In the genomic region with DNA sequence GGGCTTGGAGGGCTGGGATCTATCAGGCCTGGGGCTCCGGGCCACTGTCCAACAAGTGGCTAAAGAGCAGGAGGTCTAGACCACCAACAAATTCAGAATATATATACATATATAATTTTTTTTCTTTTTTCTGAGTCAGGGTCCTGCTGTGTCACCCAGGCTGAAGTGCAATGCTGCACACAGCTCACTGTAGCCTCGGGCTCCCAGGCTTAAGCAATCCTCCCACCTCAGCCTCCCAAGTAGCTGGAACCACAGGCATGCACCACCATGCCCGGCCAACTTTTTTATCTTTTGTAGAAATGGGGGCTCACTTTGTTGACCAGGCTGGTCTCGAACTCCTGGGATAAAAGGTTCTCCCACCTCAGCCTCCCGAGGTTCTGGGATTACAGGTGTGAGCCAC, we compare ENCODE assay signal across 27 cellular contexts. TPM values are rescaled to one million over a fixed set of nuclear protein-coding genes. Genes with fewer than 3 reads are reported as not detected.
DNase-seq lines count a peak whose midpoint lies in the region; ATAC-seq, FAIRE-seq and TF ChIP-seq lines count a peak whose summit lies in the region.
"Had no signal": no experiment of that assay in that cellular context is flagged by ENCODE, and none has a peak within 500 bp of the region (broad histone marks: within the 10 kb centered on the region; RNA-seq: fewer than 3 reads in every experiment).

No MANE protein-coding gene starts in this region.

- H3K27me3 ChIP-seq in BLaER1 = no peaks in the 10 kb centered on the region; the same call in 1 of the 2 replicates
- H3K27me3 ChIP-seq in SU-DHL-6 (ENCODE audit: low read length) = no peaks in the 10 kb centered on the region
- H3K27me3 ChIP-seq in K562 (ENCODE audit: control insufficient read depth in 2 of 2, insufficient read depth in 2 of 2, low read length in 2 of 2) = no peaks in the 10 kb centered on the region; a peak in 1 of 5 replicates
- no peaks in the 10 kb centered on the region for H3K27me3 ChIP-seq in gastrocnemius medialis
- H3K27me3 ChIP-seq: BLaER1 treated with 17β-estradiol and CSF1 and Interleukin-3, amounts not matched to agents 10 nM and 100 nM; brain microvascular endothelial cell; MG63; neural progenitor cell had no signal

- peak overlapping the region; percentile 98 for H3K4me2 ChIP-seq in BLaER1
- H3K4me2 ChIP-seq in SU-DHL-6 (ENCODE audit: low read depth, low read length, poor library complexity, severe bottlenecking) = no peak overlapping the region
- no peak overlapping the region for H3K4me2 ChIP-seq in K562 (ENCODE audit: insufficient read depth, low read length)
- H3K4me2 ChIP-seq: A549, neural progenitor cell had no signal

- no peak for FAIRE-seq in K562 (lab: Jason Lieb, UNC)
- FAIRE-seq in H54 (lab: Jason Lieb, UNC) = no peak
- FAIRE-seq: A549, H1 had no signal

- no peak for TF ChIP-seq POLR2A in K562 (conservative IDR thresholded peaks at IDR 0.05)
- TF ChIP-seq POLR2A in gastrocnemius medialis (IDR thresholded peaks at IDR 0.05) = no peak
- TF ChIP-seq POLR2A in H54 (IDR thresholded peaks at IDR 0.05; ENCODE audit: low read depth, low read length) = no peak

- no peaks in the 10 kb centered on the region for H3K9me2 ChIP-seq in SU-DHL-6 (replicated peaks; ENCODE audit: insufficient read depth, low read length)

- no peaks in the 10 kb centered on the region for H3K36me3 ChIP-seq in BLaER1
- no peaks in the 10 kb centered on the region for H3K36me3 ChIP-seq in SU-DHL-6 (ENCODE audit: low read length)
- no peaks in the 10 kb centered on the region for H3K36me3 ChIP-seq in K562 (ENCODE audit: control insufficient read depth, insufficient read depth, low read length)
- no peaks in the 10 kb centered on the region for H3K36me3 ChIP-seq in gastrocnemius medialis
- H3K36me3 ChIP-seq: BLaER1 treated with 17β-estradiol and CSF1 and Interleukin-3, amounts not matched to agents 10 nM and 100 nM; brain microvascular endothelial cell; MG63; neural progenitor cell had no signal

- H3K27ac ChIP-seq in BLaER1 = peak overlapping the region; percentile 98
- peak overlapping the region; percentile 53 for H3K27ac ChIP-seq in SU-DHL-6 (ENCODE audit: low read depth, low read length)
- H3K27ac ChIP-seq in K562 (ENCODE audit: extremely low read depth, low read depth, low read length) = peak overlapping the region; percentile 21; the same call in 1 of the 3 replicates
- peak overlapping the region; percentile 52 to 83 (median 68) for H3K27ac ChIP-seq in gastrocnemius medialis
- H3K27ac ChIP-seq: A549, brain microvascular endothelial cell, neural progenitor cell, VCaP had no signal

- intact Hi-C loops in K562 (cut with micrococcal nuclease) (no loop called here), gastrocnemius medialis (cut with DNase I; ENCODE audit: low total_unique reads) (no loop called here)

- H3K9me3 ChIP-seq in BLaER1 = no peaks in the 10 kb centered on the region
- no peaks in the 10 kb centered on the region for H3K9me3 ChIP-seq in SU-DHL-6 (ENCODE audit: insufficient read depth, low read length)
- H3K9me3 ChIP-seq in K562 (replicated peaks; ENCODE audit: control insufficient read depth, insufficient read depth, low read depth, low read length) = no peaks in the 10 kb centered on the region
- no peaks in the 10 kb centered on the region for H3K9me3 ChIP-seq in gastrocnemius medialis
- H3K9me3 ChIP-seq: A549; BLaER1 treated with 17β-estradiol and CSF1 and Interleukin-3, amounts not matched to agents 10 nM and 100 nM; MG63 had no signal

- TF ChIP-seq RAD21 in K562 (CRISPR knock-in tag; conservative IDR thresholded peaks at IDR 0.05 in 1 of 2, IDR thresholded peaks at IDR 0.05 in 1 of 2) = no peak

- DNase-seq in K562 (ENCODE audit: extremely low read depth in 1 of 4, low spot score in 3 of 4) (no peak), gastrocnemius medialis (no peak), amniotic stem cell (lab: John Stamatoyannopoulos, UW) (no peak), NCI-H774 (lab: John Stamatoyannopoulos, UW) (no peak), H54 (ENCODE audit: insufficient read length, low spot score) (no peak)
- DNase-seq: activated CD4-positive, alpha-beta T cell treated with anti-CD3 and anti-CD28 coated beads, Interleukin-2, amount 50 U/mL, for 4 hours; activated naive CD4-positive, alpha-beta T cell treated with anti-CD3 and anti-CD28 coated beads, Interleukin-2, amount 10 ng/mL, durations not matched to agents 7 days and 5 days; brain microvascular endothelial cell; MG63; NCI-H1436 treated with DMSO at 0.1 percent for 48 hours; NCI-H2171 treated with DMSO at 0.1 percent for 48 hours; NCI-H526 treated with DMSO at 0.1 percent for 48 hours; SHP77; stimulated activated CD4-positive, alpha-beta T cell treated with anti-CD3 and anti-CD28 coated beads, Interleukin-4, amount 100 ng/mL, for 1 hour; T-helper 1 cell had no signal

- H3K4me3 ChIP-seq in BLaER1 (no peak overlapping the region), SU-DHL-6 (ENCODE audit: insufficient read depth, low read length, poor library complexity, severe bottlenecking) (no peak overlapping the region), K562 (no peak overlapping the region), gastrocnemius medialis (no peak overlapping the region)
- H3K4me3 ChIP-seq: A549; BLaER1 treated with 17β-estradiol and CSF1 and Interleukin-3, amounts not matched to agents 10 nM and 100 nM; coronary artery; MG63; neural progenitor cell had no signal

- H3K9ac ChIP-seq in BLaER1 (no peak overlapping the region), SU-DHL-6 (ENCODE audit: low read length) (no peak overlapping the region), K562 (ENCODE audit: insufficient read depth in 1 of 2, low read depth in 2 of 2, low read length in 2 of 2) (peak overlapping the region in 1 of 2 experiments; percentile 79; a peak in 2 of 4 replicates)
- H3K9ac ChIP-seq: neural progenitor cell had no signal

- H3F3A ChIP-seq in SU-DHL-6 (ENCODE audit: insufficient read depth) = peaks cover 49% of the 10 kb centered on the region

- H4K20me1 ChIP-seq in BLaER1 (no peaks in the 10 kb centered on the region), SU-DHL-6 (ENCODE audit: low read depth, low read length) (no peaks in the 10 kb centered on the region), K562 (replicated peaks; ENCODE audit: control insufficient read depth, insufficient read depth, low read length) (no peaks in the 10 kb centered on the region)

- no peaks in the 10 kb centered on the region for H3K9me1 ChIP-seq in K562 (ENCODE audit: control insufficient read depth, insufficient read depth, low read length)

- no peaks in the 10 kb centered on the region for H3K79me2 ChIP-seq in SU-DHL-6 (ENCODE audit: insufficient read depth, low read length)
- H3K79me2 ChIP-seq in K562 (ENCODE audit: control insufficient read depth, insufficient read depth, low read length) = peaks cover 3% of the 10 kb centered on the region; the same call in 1 of the 3 replicates

- BruUV-seq in K562 (replicated peaks; lab: Mats Ljungman, UMichigan) = no TSS peak

- no peak overlapping the region for H2AFZ ChIP-seq in SU-DHL-6 (ENCODE audit: low read depth, low read length, severe bottlenecking)
- H2AFZ ChIP-seq in K562 (ENCODE audit: low read depth, low read length) = peak overlapping the region; percentile 63
- H2AFZ ChIP-seq: neural progenitor cell had no signal

- in situ Hi-C loops in K562 (cut with MboI) (no loop called here), gastrocnemius medialis (cut with MboI; ENCODE audit: low sequenced_read_pairs in 4 of 4) (no loop called here)

- H3K4me1 ChIP-seq in BLaER1 (peaks cover 81% of the 10 kb centered on the region), K562 (replicated peaks in 1 of 2; ENCODE audit: control insufficient read depth in 2 of 2, insufficient read depth in 2 of 2, low read length in 2 of 2) (peaks cover 68 to 85% of the 10 kb centered on the region in 2 experiments), gastrocnemius medialis (peaks cover 10 to 24% of the 10 kb centered on the region in 2 donors)
- H3K4me1 ChIP-seq: A549 had no signal

- CTCF ChIA-PET in K562 (lab: Yijun Ruan, JAX; ENCODE audit: low intra/inter-chr PET ratio) = no interaction called here

- no peak for TF ChIP-seq EP300 in K562 (IDR thresholded peaks at IDR 0.05; ENCODE audit: low read length)

- no peak for ATAC-seq in K562
- ATAC-seq in gastrocnemius medialis = no peak
- no peak for ATAC-seq in HG02973 (IDR thresholded peaks at IDR 0.05; ENCODE audit: unreplicated experiment)
- ATAC-seq: A549, left lobe of liver had no signal

- no peak for TF ChIP-seq CTCF in SU-DHL-6 (IDR thresholded peaks at IDR 0.05; ENCODE audit: insufficient read depth, low read length, poor library complexity, severe bottlenecking)
- TF ChIP-seq CTCF in K562 (IDR thresholded peaks at IDR 0.05 in 2 of 3, conservative IDR thresholded peaks at IDR 0.05 in 1 of 3; ENCODE audit: insufficient read depth in 2 of 3, low read depth in 1 of 3, low read length in 3 of 3) = no peak
- no peak for TF ChIP-seq CTCF in gastrocnemius medialis (IDR thresholded peaks at IDR 0.05 in 4 of 5, conservative IDR thresholded peaks at IDR 0.05 in 1 of 5)

- POLR2A ChIA-PET in K562 (lab: Yijun Ruan, JAX) = no interaction called here

- WGBS in K562 (ENCODE audit: insufficient coverage, low coverage, missing lambda C conversion rate) = 69% methylated on average over 5 of the region's 5 CpGs

RNA-seq across cellular contexts. Expression of gene LAPTM5, which starts 6.8 kb away (rescaled TPM):
- total RNA-seq in K562 (2011; cell fraction: chromatin; rRNA removed; ENCODE audit: low replicate concordance) = 11.2 and 16.2 TPM in 2 replicates
- 19.8 and 22.9 TPM in 2 replicates for total RNA-seq in K562 (2011; cell fraction: nucleolus; rRNA removed)
- 20.3 and 27.1 TPM in 2 replicates for total RNA-seq in K562 (2011; cell fraction: nucleoplasm; rRNA removed)
- total RNA-seq in K562 (2014; rRNA removed) = 10.7 and 12.3 TPM in 2 replicates
- total RNA-seq in K562 (2014; rRNA removed; fragmentation: Illumina TruSeq; extraction: Trizol) = 11.7 and 13.2 TPM in 2 replicates
- total RNA-seq in K562 (2015; rRNA removed; fragmentation: Illumina TruSeq; extraction: Trizol) = 44.3 and 44.7 TPM in 2 replicates
- total RNA-seq in K562 (2021) = 30.3 and 33.8 TPM in 2 replicates
- polyA plus RNA-seq in K562 (2011; rRNA removed) = 42.5 and 418 TPM in 2 replicates
- 103 and 599 TPM in 2 replicates for polyA plus RNA-seq in K562 (2011; cell fraction: cytosol; rRNA removed)
- polyA plus RNA-seq in K562 (2011; cell fraction: nucleus; rRNA removed) = 41.2 and 275 TPM in 2 replicates
- polyA plus RNA-seq in K562 (2012) = 63.5 and 133 TPM in 2 replicates
- 44.5 and 47.3 TPM in 2 replicates for polyA plus RNA-seq in K562 (2014; fragmentation: Illumina TruSeq; extraction: Trizol)
- polyA plus RNA-seq in K562 (2014; fragmentation: Nextera tagmentation; extraction: Ambion mirVana) = 1 to 10 TPM; 2.4 to 4.8 TPM
- polyA plus RNA-seq in K562 (2014; rRNA removed) = 20.3 and 22.2 TPM in 2 replicates
- 72.1 and 524 TPM in 2 replicates for polyA minus RNA-seq in K562 (2011; rRNA and poly(A)+ RNA removed)
- polyA minus RNA-seq in K562 (2011; cell fraction: cytosol; rRNA and poly(A)+ RNA removed) = 41.0 and 310 TPM in 2 replicates
- 7.7 and 80.9 TPM in 2 replicates for polyA minus RNA-seq in K562 (2011; cell fraction: nucleus; rRNA and poly(A)+ RNA removed)
- total RNA-seq in gastrocnemius medialis = 10 to 100 TPM in 2 of 4 donors, 1 to 10 TPM in 2; 2.3 to 14.8 (median 10.1) TPM
- total RNA-seq: progenitor cell of endocrine pancreas had no signal

RNA-seq across cellular contexts. Expression of gene MATN1, which starts 41.0 kb away (rescaled TPM):
- total RNA-seq in K562 (2011; cell fraction: chromatin; rRNA removed; ENCODE audit: low replicate concordance) = 2.0 and 5.9 TPM in 2 replicates
- total RNA-seq in K562 (2011; cell fraction: nucleolus; rRNA removed) = 4.5 and 5.4 TPM in 2 replicates
- total RNA-seq in K562 (2011; cell fraction: nucleoplasm; rRNA removed) = 2.7 and 4.0 TPM in 2 replicates
- total RNA-seq in K562 (2014; rRNA removed) = 1.8 and 1.9 TPM in 2 replicates
- total RNA-seq in K562 (2014; rRNA removed; fragmentation: Illumina TruSeq; extraction: Trizol) = 0.45 and 0.51 TPM in 2 replicates
- 0.79 and 1.2 TPM in 2 replicates for total RNA-seq in K562 (2015; rRNA removed; fragmentation: Illumina TruSeq; extraction: Trizol)
- total RNA-seq in K562 (2021) = 1.8 and 2.3 TPM in 2 replicates
- polyA plus RNA-seq in K562 (2011; rRNA removed) = 0.89 and 1.5 TPM in 2 replicates
- 0.78 and 2.4 TPM in 2 replicates for polyA plus RNA-seq in K562 (2011; cell fraction: cytosol; rRNA removed)
- polyA plus RNA-seq in K562 (2011; cell fraction: nucleus; rRNA removed) = 3.5 and 9.8 TPM in 2 replicates
- 1.9 and 2.4 TPM in 2 replicates for polyA plus RNA-seq in K562 (2012)
- polyA plus RNA-seq in K562 (2014; fragmentation: Illumina TruSeq; extraction: Trizol) = 1.1 and 1.6 TPM in 2 replicates
- polyA plus RNA-seq in K562 (2014; fragmentation: Nextera tagmentation; extraction: Ambion mirVana) = under 1 TPM; 0.10 to 0.18 TPM
- 1.6 and 3.6 TPM in 2 replicates for polyA plus RNA-seq in K562 (2014; rRNA removed)
- polyA minus RNA-seq in K562 (2011; rRNA and poly(A)+ RNA removed) = 0.48 and 0.88 TPM in 2 replicates
- 1.4 and 1.6 TPM in 2 replicates for polyA minus RNA-seq in K562 (2011; cell fraction: cytosol; rRNA and poly(A)+ RNA removed)
- polyA minus RNA-seq in K562 (2011; cell fraction: nucleus; rRNA and poly(A)+ RNA removed) = 1.4 and 3.4 TPM in 2 replicates
- not detected for total RNA-seq in gastrocnemius medialis
- total RNA-seq: left lobe of liver had no signal
- polyA plus RNA-seq: IgD-negative memory B cell had no signal

Comparison
In these comparisons a context has a peak if more than half of its experiments do, and no peak if none do; other contexts are left out.
1. H3K27ac ChIP-seq: peak in every context shown above with its lines; median percentile 98 in BLaER1; 68 in gastrocnemius medialis; 53 in SU-DHL-6; 21 in K562.